ENCODE assay signal across 28 cellular contexts in genomic region chr18:28065793-28066186, GRCh38.
DNase-seq lines count a peak whose midpoint lies in the region; ATAC-seq, FAIRE-seq and TF ChIP-seq lines count a peak whose summit lies in the region.
"Had no signal": no experiment of that assay in that cellular context is flagged by ENCODE, and none has a peak within 500 bp of the region (broad histone marks: within the 10 kb centered on the region; RNA-seq: fewer than 3 reads in every experiment).

No MANE protein-coding gene starts in this region.

- POLR2A ChIA-PET in endothelial cell of umbilical vein (lab: Charles Lee), result no interaction called here

- no peak overlapping the region for H2BK5ac ChIP-seq in neuronal stem cell (ENCODE audit: low read length)

- H2AFZ ChIP-seq in GM23248 (no peak overlapping the region), endothelial cell of umbilical vein (ENCODE audit: low read depth, low read length) (no peak overlapping the region), neuronal stem cell (ENCODE audit: low read length) (no peak overlapping the region)

- no peak overlapping the region for H2BK15ac ChIP-seq in neuronal stem cell (ENCODE audit: low read length)

- H3K4me3 ChIP-seq in GM23248 (peak overlapping the region; percentile 15; the same call in 1 of the 2 replicates), RWPE2 (ENCODE audit: severe bottlenecking) (no peak overlapping the region), endothelial cell of umbilical vein (replicated peaks in 1 of 3; ENCODE audit: insufficient read depth in 1 of 3, low read depth in 1 of 3, low read length in 3 of 3) (no peak overlapping the region), neuronal stem cell (ENCODE audit: low read length in 2 of 2) (no peak overlapping the region)
- H3K4me3 ChIP-seq: left lung, stomach, tibial artery had no signal

- H3K79me2 ChIP-seq in GM23248 (ENCODE audit: insufficient read depth), result peaks cover 82% of the 10 kb centered on the region
- H3K79me2 ChIP-seq in endothelial cell of umbilical vein (ENCODE audit: control insufficient read depth, insufficient read depth, low read length), result peaks cover 10% of the 10 kb centered on the region

- H3K18ac ChIP-seq in neuronal stem cell (ENCODE audit: low read length), result no peak overlapping the region

- H3K4me2 ChIP-seq in GM23248 (ENCODE audit: unreplicated experiment), result peak overlapping the region; percentile 69
- H3K4me2 ChIP-seq in endothelial cell of umbilical vein (ENCODE audit: insufficient read depth, low read length), result no peak overlapping the region
- no peak overlapping the region for H3K4me2 ChIP-seq in neuronal stem cell (ENCODE audit: insufficient read depth, low read length, poor library complexity, severe bottlenecking)
- H3K4me2 ChIP-seq: KMS-11 had no signal

- DNase-seq in GM23248 (peak; percentile 14), RWPE2 (ENCODE audit: low spot score) (no peak), endothelial cell of umbilical vein (ENCODE audit: low read depth, low spot score) (no peak), neuronal stem cell (ENCODE audit: low spot score) (no peak), head of caudate nucleus (no peak), cerebellar cortex (ENCODE audit: low spot score) (no peak)
- DNase-seq: activated CD4-positive, alpha-beta T cell treated with anti-CD3 and anti-CD28 coated beads for 48 hours; activated T-cell treated with anti-CD3 and anti-CD28 coated beads, Interleukin-2, amount 50 U/mL, for 4 hours; CD4-positive, alpha-beta T cell; DMS 273 treated with DMSO at 0.1 percent for 48 hours; erythroblast; hippocampal formation; immature natural killer cell; left lung; midbrain; natural killer cell; NCI-H1436 treated with DMSO at 0.1 percent for 48 hours; NCI-H510A; posterior cingulate gyrus; stomach; T-helper 17 cell; tibial artery had no signal

- no peak overlapping the region for H3K23ac ChIP-seq in neuronal stem cell (ENCODE audit: low read depth, low read length, poor library complexity)

- H3K36me3 ChIP-seq in GM23248 (ENCODE audit: low read depth) (no peaks in the 10 kb centered on the region), RWPE2 (ENCODE audit: low read depth) (no peaks in the 10 kb centered on the region), endothelial cell of umbilical vein (ENCODE audit: control insufficient read depth in 2 of 2, extremely low read depth in 1 of 2, insufficient read depth in 2 of 2, low read length in 2 of 2) (no peaks in the 10 kb centered on the region), neuronal stem cell (replicated peaks in 1 of 2; ENCODE audit: control insufficient read depth in 2 of 2, insufficient read depth in 2 of 2, low read length in 2 of 2) (peaks cover 3 to 29% of the 10 kb centered on the region in 2 donors)
- H3K36me3 ChIP-seq: left lung, stomach, tibial artery had no signal

- no peaks in the 10 kb centered on the region for H3K9me3 ChIP-seq in GM23248 (ENCODE audit: low read depth)
- no peaks in the 10 kb centered on the region for H3K9me3 ChIP-seq in RWPE2 (ENCODE audit: severe bottlenecking)
- no peaks in the 10 kb centered on the region for H3K9me3 ChIP-seq in endothelial cell of umbilical vein (replicated peaks; ENCODE audit: control insufficient read depth, insufficient read depth, low read length)
- H3K9me3 ChIP-seq in neuronal stem cell (replicated peaks in 1 of 2; ENCODE audit: control insufficient read depth in 2 of 2, insufficient read depth in 1 of 2, low read depth in 1 of 2, low read length in 2 of 2), result peaks cover 0 to 24% of the 10 kb centered on the region in 2 donors
- H3K9me3 ChIP-seq: stomach, tibial artery had no signal

- no peaks in the 10 kb centered on the region for H4K20me1 ChIP-seq in GM23248 (ENCODE audit: insufficient read depth)
- H4K20me1 ChIP-seq in endothelial cell of umbilical vein (replicated peaks; ENCODE audit: control insufficient read depth, extremely low read depth, insufficient read depth, low read length), result peaks cover 3% of the 10 kb centered on the region

- H3K27ac ChIP-seq in GM23248 (peak overlapping the region; percentile 95), RWPE2 (ENCODE audit: poor library complexity, severe bottlenecking) (peak overlapping the region; percentile 96), endothelial cell of umbilical vein (ENCODE audit: insufficient read depth, low read depth, low read length) (peak overlapping the region; percentile 10), neuronal stem cell (replicated peaks; ENCODE audit: low read length) (peak overlapping the region; percentile 60)
- H3K27ac ChIP-seq: KMS-11, left lung, stomach, tibial artery had no signal

- peaks cover 9% of the 10 kb centered on the region for H3K79me1 ChIP-seq in neuronal stem cell (ENCODE audit: low read depth, low read length)

- no peak overlapping the region for H3K4ac ChIP-seq in neuronal stem cell (ENCODE audit: low read length)

- H3K4me1 ChIP-seq in GM23248 (ENCODE audit: insufficient read depth) (peaks cover 56% of the 10 kb centered on the region), RWPE2 (ENCODE audit: insufficient read depth, poor library complexity, severe bottlenecking) (peaks cover 42% of the 10 kb centered on the region), endothelial cell of umbilical vein (ENCODE audit: control insufficient read depth, extremely low read depth, insufficient read depth, low read length) (peaks cover 17% of the 10 kb centered on the region), neuronal stem cell (ENCODE audit: control insufficient read depth in 2 of 2, insufficient read depth in 1 of 2, low read depth in 1 of 2, low read length in 2 of 2) (peaks cover 16% of the 10 kb centered on the region in 2 donors)
- H3K4me1 ChIP-seq: left lung, stomach, tibial artery had no signal

- in situ Hi-C loops in GM23248 (cut with MboI), result no loop called here

- H4K91ac ChIP-seq in neuronal stem cell (ENCODE audit: low read depth, low read length, poor library complexity), result no peak overlapping the region

- no peak for TF ChIP-seq POLR2A in endothelial cell of umbilical vein (IDR thresholded peaks at IDR 0.05; ENCODE audit: low read depth, low read length)

- no TSS peak for BruUV-seq in endothelial cell of umbilical vein (replicated peaks; lab: Mats Ljungman, UMichigan)

- TF ChIP-seq CTCF in RWPE2 (IDR thresholded peaks at IDR 0.05; ENCODE audit: poor library complexity, severe bottlenecking) (no peak), endothelial cell of umbilical vein (IDR thresholded peaks at IDR 0.05; ENCODE audit: extremely low read depth in 1 of 2, insufficient read depth in 1 of 2, low read depth in 1 of 2, low read length in 2 of 2) (no peak)

- no peak overlapping the region for H3K14ac ChIP-seq in neuronal stem cell (ENCODE audit: low read length)

- no peaks in the 10 kb centered on the region for H3K9me1 ChIP-seq in endothelial cell of umbilical vein (replicated peaks; ENCODE audit: control insufficient read depth, extremely low read depth, insufficient read depth, low read length)

- H3K9me2 ChIP-seq in GM23248 (ENCODE audit: insufficient read depth), result no peaks in the 10 kb centered on the region

- no peak overlapping the region for H4K8ac ChIP-seq in neuronal stem cell (ENCODE audit: low read depth, low read length)

- no peak for ATAC-seq in RWPE2 (ENCODE audit: low read depth)
- ATAC-seq in HG03139 (IDR thresholded peaks at IDR 0.05; ENCODE audit: unreplicated experiment), result no peak
- no peak for ATAC-seq in GM19467 (IDR thresholded peaks at IDR 0.05; ENCODE audit: unreplicated experiment)
- ATAC-seq: activated T-cell treated with anti-CD3 and anti-CD28 coated beads, Interleukin-2, amount 50 U/mL, for 4 hours; left lung; natural killer cell; PC-3; sciatic nerve; T-helper 17 cell had no signal

- intact Hi-C loops in endothelial cell of umbilical vein (cut with micrococcal nuclease) (loop anchor here (2.0 kb wide), 1 partner anchor 111 kb away; the partner anchor contains the start of gene CDH2), head of caudate nucleus (cut with DNase I) (no loop called here)

- H2BK12ac ChIP-seq in neuronal stem cell (ENCODE audit: low read length), result no peak overlapping the region

- H2AK5ac ChIP-seq in neuronal stem cell (ENCODE audit: low read depth, low read length), result no peak overlapping the region

- CTCF ChIA-PET in endothelial cell of umbilical vein (lab: Charles Lee), result interaction anchor here (0.9 kb wide), 1 partner anchor 9 kb away, joined by 3 read pairs; no protein-coding TSS in a partner anchor

- H2BK120ac ChIP-seq in neuronal stem cell (ENCODE audit: low read depth, low read length), result no peak overlapping the region

- FAIRE-seq in endothelial cell of umbilical vein (lab: Jason Lieb, UNC), result no peak
- FAIRE-seq: bronchial epithelial cell had no signal

- H3K9ac ChIP-seq in GM23248, result peak overlapping the region; percentile 63
- H3K9ac ChIP-seq in endothelial cell of umbilical vein (replicated peaks; ENCODE audit: extremely low read depth, insufficient read depth, low read length), result no peak overlapping the region
- H3K9ac ChIP-seq in neuronal stem cell (ENCODE audit: low read depth, low read length, poor library complexity), result no peak overlapping the region
- H3K9ac ChIP-seq: KMS-11 had no signal

- dilution Hi-C loops in endothelial cell of umbilical vein (cut with MboI; ENCODE audit: extremely low pct_ligation_motif_present, low sequenced_read_pairs), result no loop called here

- H3K27me3 ChIP-seq in GM23248 (replicated peaks; ENCODE audit: insufficient read depth) (no peaks in the 10 kb centered on the region), RWPE2 (ENCODE audit: insufficient read depth, poor library complexity, severe bottlenecking) (no peaks in the 10 kb centered on the region), endothelial cell of umbilical vein (ENCODE audit: control insufficient read depth in 2 of 2, insufficient read depth in 2 of 2, low read length in 2 of 2) (no peaks in the 10 kb centered on the region), neuronal stem cell (ENCODE audit: control insufficient read depth in 3 of 3, insufficient read depth in 3 of 3, low read depth in 1 of 3, low read length in 3 of 3) (no peaks in the 10 kb centered on the region)
- H3K27me3 ChIP-seq: left lung, stomach, tibial artery had no signal

- 76 to 80% methylated on average over 3 of the region's 3 CpGs for WGBS in GM23248 (ENCODE audit: low coverage in 1 of 2, low lambda C conversion rate in 2 of 2, missing lambda C conversion rate in 2 of 2), 2 experiments
- WGBS in neuronal stem cell (ENCODE audit: extremely low coverage in 2 of 2, insufficient read length in 2 of 2, insufficient replicate concordance in 1 of 2), 2 donors, result no CpG with 5 or more reads among the region's 3 CpGs

- peaks cover 70% of the 10 kb centered on the region for H3F3A ChIP-seq in GM23248 (ENCODE audit: insufficient read depth)

TF ChIP-seq in endothelial cell of umbilical vein, 7 proteins besides CTCF, POLR2A, EP300 and RAD21 (continues in another document):
- TF ChIP-seq JUN (IDR thresholded peaks at IDR 0.05; ENCODE audit: borderline replicate concordance, insufficient read depth, insufficient read length, low read depth), result no peak
- no peak for TF ChIP-seq GATA2 (IDR thresholded peaks at IDR 0.05; ENCODE audit: insufficient read depth, insufficient read length, low read depth, low read length)
- no peak for TF ChIP-seq MAX (IDR thresholded peaks at IDR 0.05; ENCODE audit: insufficient read depth, insufficient read length)
- no peak for TF ChIP-seq MYC (IDR thresholded peaks at IDR 0.05; ENCODE audit: low read depth, low read length)

Comparison
In these comparisons a context has a peak if more than half of its experiments do, and no peak if none do; other contexts are left out.
1. H3K27ac ChIP-seq: peak in every context shown above with its lines; median percentile 96 in RWPE2; 95 in GM23248; 60 in neuronal stem cell; 10 in endothelial cell of umbilical vein.